ENCODE assay signal across 8 cellular contexts in genomic region chr12:51972849-51973273, GRCh38. TPM values are rescaled to one million over a fixed set of nuclear protein-coding genes. Genes with fewer than 3 reads are reported as not detected.
DNase-seq lines count a peak whose midpoint lies in the region; ATAC-seq and TF ChIP-seq lines count a peak whose summit lies in the region.

No MANE protein-coding gene starts in this region.

- no peaks in the 10 kb centered on the region for H3K36me3 ChIP-seq in neural progenitor cell
- peaks cover 0 to 24% (median 0%) of the 10 kb centered on the region in 3 donors for H3K36me3 ChIP-seq in tibial nerve

- H3K4me1 ChIP-seq in neural progenitor cell (peaks cover 15% of the 10 kb centered on the region), tibial nerve (peaks cover 4 to 48% (median 34%) of the 10 kb centered on the region in 4 donors)

- H3K27ac Mint-ChIP-seq in neural progenitor cell: no peak overlapping the region

- TF ChIP-seq CTCF in epithelial cell of esophagus (IDR thresholded peaks at IDR 0.05; ENCODE audit: insufficient read depth, low read depth, low read length, missing control alignments) (no peak), neural progenitor cell (IDR thresholded peaks at IDR 0.05) (no peak), tibial nerve (IDR thresholded peaks at IDR 0.05) (no peak), GM13977 (IDR thresholded peaks at IDR 0.05; ENCODE audit: extremely low read depth, insufficient read depth, missing control alignments) (no peak)

- peaks cover 19% of the 10 kb centered on the region for H3K36me3 Mint-ChIP-seq in neural progenitor cell

- peaks cover 48% of the 10 kb centered on the region for H3K79me2 ChIP-seq in neural progenitor cell (ENCODE audit: low read depth)

- H3K27ac ChIP-seq in neural progenitor cell (no peak overlapping the region), tibial nerve (peak overlapping the region in 3 of 4 donors; percentile 25 to 67 (median 34))

- WGBS in tibial nerve, 2 donors: 45 to 49% methylated on average over 9 of the region's 9 CpGs

- no peaks in the 10 kb centered on the region for H3K9me3 Mint-ChIP-seq in neural progenitor cell

- H3K27me3 Mint-ChIP-seq in neural progenitor cell (ENCODE audit: insufficient read depth, low read depth): no peaks in the 10 kb centered on the region

- H4K20me1 ChIP-seq in neural progenitor cell (ENCODE audit: low read depth): peaks cover 75% of the 10 kb centered on the region

- no peak overlapping the region for H2AFZ ChIP-seq in neural progenitor cell (replicated peaks)

- TF ChIP-seq EP300 in tibial nerve (IDR thresholded peaks at IDR 0.05): peak in 1 of 2 donors; percentile 79

- no peak overlapping the region for H3K4me3 ChIP-seq in epithelial cell of esophagus (ENCODE audit: low read length)
- no peak overlapping the region for H3K4me3 ChIP-seq in neural progenitor cell
- H3K4me3 ChIP-seq in tibial nerve: no peak overlapping the region

- peaks cover 36% of the 10 kb centered on the region for H3K4me1 Mint-ChIP-seq in neural progenitor cell

- DNase-seq in GDM1 (lab: John Stamatoyannopoulos, UW) (peak; percentile 49), epithelial cell of esophagus (ENCODE audit: low read depth) (peak; percentile 78), neural progenitor cell (ENCODE audit: low spot score) (no peak), tibial nerve (ENCODE audit: low spot score in 2 of 2) (peak in 1 of 2 donors; percentile 35), GM13977 (ENCODE audit: low spot score) (no peak)
- DNase-seq in activated CD4-positive, CD25-positive, alpha-beta regulatory T cell treated with anti-CD3 and anti-CD28 coated beads, Interleukin-2, amount 50 U/mL, for 72 hours: peak; percentile 45

- no peak overlapping the region for H3K4me3 Mint-ChIP-seq in neural progenitor cell

- peak overlapping the region; percentile 27 for H3K4me2 ChIP-seq in neural progenitor cell

- no peaks in the 10 kb centered on the region for H3K9me3 ChIP-seq in neural progenitor cell (ENCODE audit: low read depth)
- no peaks in the 10 kb centered on the region for H3K9me3 ChIP-seq in tibial nerve

- no peak overlapping the region for H3K9ac ChIP-seq in neural progenitor cell

- in situ Hi-C loops in GM13977 (cut with MboI; ENCODE audit: low pct_unique_long_range_greater_than_20kb, low sequenced_read_pairs, unreplicated experiment): loop anchor here (10.0 kb wide), 1 partner anchor 78 kb away; no protein-coding TSS in a partner anchor

- ATAC-seq in GM19395 (IDR thresholded peaks at IDR 0.05; ENCODE audit: unreplicated experiment) (no peak), GM21529 (IDR thresholded peaks at IDR 0.05; ENCODE audit: unreplicated experiment) (no peak)

- peak in 1 of 2 donors; percentile 9 for TF ChIP-seq POLR2A in tibial nerve (IDR thresholded peaks at IDR 0.05)

- H3F3A ChIP-seq in neural progenitor cell (ENCODE audit: low read depth): no peaks in the 10 kb centered on the region

- H3K27me3 ChIP-seq in neural progenitor cell (no peaks in the 10 kb centered on the region), tibial nerve (no peaks in the 10 kb centered on the region)

RNA-seq across cellular contexts. Expression of gene ACVR1B, which starts 21.4 kb away (rescaled TPM):
- total RNA-seq in neural progenitor cell (ENCODE audit: low replicate concordance): 13.8 and 18.9 TPM in 2 replicates
- total RNA-seq in tibial nerve: 10 to 100 TPM; 11.6 to 19.8 (median 17.1) TPM

RNA-seq across cellular contexts. Expression of gene TAMALIN, which starts 33.9 kb away (rescaled TPM):
- total RNA-seq in neural progenitor cell (ENCODE audit: low replicate concordance) (1.1 and 7.4 TPM in 2 replicates), tibial nerve (10 to 100 TPM; 30.6 to 54.0 (median 37.8) TPM)

Comparison
In these comparisons a context has a peak if more than half of its experiments do, and no peak if none do; other contexts are left out.
1. DNase-seq: peak in GDM1 (single experiment), activated CD4-positive, CD25-positive, alpha-beta regulatory T cell treated with anti-CD3 and anti-CD28 coated beads, Interleukin-2, amount 50 U/mL, for 72 hours (single experiment) and epithelial cell of esophagus (single experiment); none in neural progenitor cell (single experiment) and GM13977 (single experiment).